ENCODE assay signal across 12 cellular contexts in genomic region chr6:36409718-36410117, GRCh38. TPM values are rescaled to one million over a fixed set of nuclear protein-coding genes. Genes with fewer than 3 reads are reported as not detected.
"Had no signal": no experiment of that assay in that cellular context is flagged by ENCODE, and none has a peak within 500 bp of the region (broad histone marks: within the 10 kb centered on the region; RNA-seq: fewer than 3 reads in every experiment).

No MANE protein-coding gene starts in this region.

RNA-seq across cellular contexts. Expression of gene ETV7, which starts 22.2 kb away (rescaled TPM):
- total RNA-seq: frontal cortex, gastrocnemius medialis had no signal

RNA-seq across cellular contexts. Expression of gene PXT1, which starts 32.9 kb away (rescaled TPM):
- total RNA-seq: colonic mucosa, dermis blood vessel endothelial cell, endothelial cell of umbilical vein, epithelial cell of proximal tubule, esophagus mucosa, esophagus muscularis mucosa, esophagus squamous epithelium, foreskin keratinocyte, frontal cortex, gastrocnemius medialis, glomerular endothelial cell had no signal
- polyA plus RNA-seq: endothelial cell of umbilical vein, esophagus, foreskin keratinocyte had no signal
